In genomic region chr4:129232627-129233337, GRCh38 we compare ENCODE assay signal across 1 cellular context.
TF ChIP-seq lines count a peak whose summit lies in the region.

No MANE protein-coding gene starts in this region.

TF ChIP-seq in HEK293T, 16 proteins besides CTCF, POLR2A, EP300 and RAD21 (continued from another document):
- TF ChIP-seq PKNOX1 (IDR thresholded peaks at IDR 0.05): peak; percentile 94
